ENCODE assay signal across 15 cellular contexts in genomic region chr1:81351864-81352263, GRCh38.
A peak's percentile ranks its signal among the peaks of the same experiment; 100 is the strongest.
DNase-seq lines count a peak whose midpoint lies in the region; ATAC-seq and TF ChIP-seq lines count a peak whose summit lies in the region.
"Had no signal": no experiment of that assay in that cellular context is flagged by ENCODE, and none has a peak within 500 bp of the region (broad histone marks: within the 10 kb centered on the region; RNA-seq: fewer than 3 reads in every experiment).

No MANE protein-coding gene starts in this region.

- H3K27me3 ChIP-seq in ascending aorta, result no peaks in the 10 kb centered on the region
- H3K27me3 ChIP-seq: BLaER1 treated with 17β-estradiol and CSF1 and Interleukin-3, amounts not matched to agents 10 nM and 100 nM had no signal

- no peaks in the 10 kb centered on the region for H3K4me1 ChIP-seq in ascending aorta

- 57 to 68% methylated on average over 5 of the region's 5 CpGs for WGBS in lower leg skin, 2 donors

- TF ChIP-seq CTCF in ascending aorta (IDR thresholded peaks at IDR 0.05) (no peak), lower leg skin (IDR thresholded peaks at IDR 0.05) (no peak)

- intact Hi-C loops in ascending aorta (cut with DNase I), result no loop called here
- intact Hi-C loops in lower leg skin (cut with DNase I; ENCODE audit: low total_unique reads), result no loop called here

- no peaks in the 10 kb centered on the region for H3K36me3 ChIP-seq in ascending aorta
- H3K36me3 ChIP-seq: BLaER1 treated with 17β-estradiol and CSF1 and Interleukin-3, amounts not matched to agents 10 nM and 100 nM had no signal

- DNase-seq in NCI-H748 (lab: John Stamatoyannopoulos, UW; ENCODE audit: unreplicated experiment) (peak; percentile 12), NCI-H748 treated with DMSO at 0.1 percent for 48 hours (lab: John Stamatoyannopoulos, UW) (no peak), NCI-H2227 (lab: John Stamatoyannopoulos, UW; ENCODE audit: unreplicated experiment) (peak; percentile 9), astrocyte of the hippocampus (ENCODE audit: low read depth, low spot score) (peak; percentile 5), ascending aorta (ENCODE audit: low spot score in 2 of 2) (no peak), lower leg skin (ENCODE audit: low spot score in 2 of 2) (no peak)
- DNase-seq: ACHN; CD4-positive, CD25-positive, alpha-beta regulatory T cell; DMS53; GF-D8; GM23248; H7 had no signal

- no peak for ATAC-seq in GM21619 (IDR thresholded peaks at IDR 0.05; ENCODE audit: unreplicated experiment)
- ATAC-seq: HepG2 had no signal

- no peak for TF ChIP-seq POLR2A in lower leg skin (IDR thresholded peaks at IDR 0.05)

- no peaks in the 10 kb centered on the region for H3K9me3 ChIP-seq in ascending aorta
- H3K9me3 ChIP-seq: BLaER1 treated with 17β-estradiol and CSF1 and Interleukin-3, amounts not matched to agents 10 nM and 100 nM had no signal

- H3K4me3 ChIP-seq in ascending aorta (no peak overlapping the region), lower leg skin (ENCODE audit: low read depth, poor library complexity, severe bottlenecking) (no peak overlapping the region)
- H3K4me3 ChIP-seq: BLaER1 treated with 17β-estradiol and CSF1 and Interleukin-3, amounts not matched to agents 10 nM and 100 nM; GM23248 had no signal

- no peak overlapping the region for H3K27ac ChIP-seq in ascending aorta
- H3K27ac ChIP-seq: BLaER1 treated with 17β-estradiol and CSF1 and Interleukin-3, amounts not matched to agents 10 nM and 100 nM; GM23248 had no signal

Comparison
In these comparisons a context has a peak if more than half of its experiments do, and no peak if none do; other contexts are left out.
1. DNase-seq: peak in NCI-H748 (single experiment), NCI-H2227 (single experiment) and astrocyte of the hippocampus (single experiment); none in NCI-H748 treated with DMSO at 0.1 percent for 48 hours (single experiment), ascending aorta (0 of 2) and lower leg skin (0 of 2).